Comparison of ENCODE assay signal across 9 cellular contexts in the genomic region with DNA sequence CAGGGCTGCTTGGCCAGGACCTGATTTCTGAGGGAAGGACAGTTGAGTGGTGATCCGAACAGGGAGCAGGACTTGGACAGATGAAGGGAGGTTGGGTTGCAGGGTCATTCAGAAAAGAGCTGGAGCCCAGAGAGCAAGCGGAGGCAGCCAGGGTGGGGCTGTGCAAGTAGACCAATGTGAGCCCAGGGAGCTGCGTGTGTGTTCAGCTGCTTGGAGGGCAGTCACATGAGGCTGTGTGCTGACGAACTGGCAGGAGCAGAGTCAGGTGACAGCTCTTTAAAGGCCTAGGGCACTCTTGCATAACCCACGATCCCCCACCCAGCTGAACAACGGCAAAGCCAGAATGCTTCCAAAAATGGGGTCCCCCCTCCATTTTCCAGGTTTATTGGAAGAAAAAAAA. TPM values are rescaled to one million over a fixed set of nuclear protein-coding genes. Genes with fewer than 3 reads are reported as not detected.
A peak's percentile ranks its signal among the peaks of the same experiment; 100 is the strongest.
DNase-seq lines count a peak whose midpoint lies in the region; ATAC-seq and TF ChIP-seq lines count a peak whose summit lies in the region.
"Had no signal": no experiment of that assay in that cellular context is flagged by ENCODE, and none has a peak within 500 bp of the region (broad histone marks: within the 10 kb centered on the region; RNA-seq: fewer than 3 reads in every experiment).

No MANE protein-coding gene starts in this region.

- intact Hi-C loops in naive thymus-derived CD4-positive, alpha-beta T cell (cut with micrococcal nuclease): no loop called here

- H3K36me3 ChIP-seq in naive thymus-derived CD4-positive, alpha-beta T cell (ENCODE audit: control insufficient read depth in 2 of 3, insufficient read depth in 3 of 3, low read length in 3 of 3): no peaks in the 10 kb centered on the region
- H3K36me3 ChIP-seq in endodermal cell (ENCODE audit: control insufficient read depth, insufficient read depth, low read length): no peaks in the 10 kb centered on the region

- H3K4me1 ChIP-seq in naive thymus-derived CD4-positive, alpha-beta T cell (ENCODE audit: control insufficient read depth in 2 of 2, insufficient read depth in 2 of 2, low read length in 2 of 2): no peaks in the 10 kb centered on the region
- H3K4me1 ChIP-seq in endodermal cell (ENCODE audit: control insufficient read depth, insufficient read depth, low read length): no peaks in the 10 kb centered on the region

- H3K9me3 Mint-ChIP-seq in naive thymus-derived CD4-positive, alpha-beta T cell: no peaks in the 10 kb centered on the region
- no peaks in the 10 kb centered on the region for H3K9me3 Mint-ChIP-seq in endodermal cell
- H3K9me3 Mint-ChIP-seq: activated T-helper 17 cell treated with anti-CD3 and anti-CD28 coated beads, Interleukin-2, amount 50 U/mL, for 72 hours had no signal

- no peaks in the 10 kb centered on the region for H3K36me3 Mint-ChIP-seq in naive thymus-derived CD4-positive, alpha-beta T cell
- H3K36me3 Mint-ChIP-seq in endodermal cell (ENCODE audit: low read depth): no peaks in the 10 kb centered on the region

- H3K4me3 ChIP-seq in naive thymus-derived CD4-positive, alpha-beta T cell (ENCODE audit: low read length): no peak overlapping the region
- H3K4me3 ChIP-seq in endodermal cell (ENCODE audit: low read length): no peak overlapping the region

- DNase-seq in AG20443 (ENCODE audit: low spot score) (peak; percentile 77), NCI-H2107 treated with DMSO at 0.1 percent for 48 hours (lab: John Stamatoyannopoulos, UW; ENCODE audit: unreplicated experiment) (peak; percentile 49), HK-2 (ENCODE audit: unreplicated experiment) (no peak), NCI-H1694 (lab: John Stamatoyannopoulos, UW) (no peak), endodermal cell (no peak)
- DNase-seq in naive thymus-derived CD4-positive, alpha-beta T cell: no peak
- DNase-seq in activated CD4-positive, alpha-beta T cell treated with anti-CD3 and anti-CD28 coated beads for 48 hours: no peak

- TF ChIP-seq CTCF in endodermal cell (conservative IDR thresholded peaks at IDR 0.05): no peak

- POLR2A ChIA-PET in naive thymus-derived CD4-positive, alpha-beta T cell (lab: Charles Lee): no interaction called here

- H3K9ac ChIP-seq in endodermal cell (ENCODE audit: extremely low read depth, low read length, poor library complexity, severe bottlenecking): no peak overlapping the region

- WGBS in endodermal cell (ENCODE audit: insufficient coverage in 1 of 2, insufficient read length in 1 of 2), 2 experiments: 74 to 85% methylated on average over 4 to 6 of the region's 6 CpGs

- peaks cover 0 to 5% of the 10 kb centered on the region in 2 donors for H3K27me3 ChIP-seq in naive thymus-derived CD4-positive, alpha-beta T cell (ENCODE audit: control insufficient read depth in 2 of 2, insufficient read depth in 2 of 2, low read length in 2 of 2)
- H3K27me3 ChIP-seq in endodermal cell (ENCODE audit: control insufficient read depth, insufficient read depth, low read length, poor library complexity, severe bottlenecking): peaks cover 92% of the 10 kb centered on the region

- CTCF ChIA-PET in naive thymus-derived CD4-positive, alpha-beta T cell (lab: Charles Lee): no interaction called here

- H3K4me3 Mint-ChIP-seq in naive thymus-derived CD4-positive, alpha-beta T cell: no peak overlapping the region
- H3K4me3 Mint-ChIP-seq in endodermal cell: no peak overlapping the region
- H3K4me3 Mint-ChIP-seq: activated T-helper 17 cell treated with anti-CD3 and anti-CD28 coated beads, Interleukin-2, amount 50 U/mL, for 72 hours had no signal

- H3K27ac Mint-ChIP-seq in naive thymus-derived CD4-positive, alpha-beta T cell: no peak overlapping the region
- no peak overlapping the region for H3K27ac Mint-ChIP-seq in endodermal cell
- H3K27ac Mint-ChIP-seq: activated T-helper 17 cell treated with anti-CD3 and anti-CD28 coated beads, Interleukin-2, amount 50 U/mL, for 72 hours had no signal

- ATAC-seq in esophagus mucosa: peak; percentile 54
- peak; percentile 23 for ATAC-seq in naive thymus-derived CD4-positive, alpha-beta T cell
- ATAC-seq: activated T-helper 17 cell treated with anti-CD3 and anti-CD28 coated beads, Interleukin-2, amount 50 U/mL, for 72 hours had no signal

- peaks cover 24 to 56% (median 36%) of the 10 kb centered on the region in 5 donors for H3K27me3 Mint-ChIP-seq in naive thymus-derived CD4-positive, alpha-beta T cell
- H3K27me3 Mint-ChIP-seq in endodermal cell (ENCODE audit: insufficient read depth): peaks cover 88% of the 10 kb centered on the region

- no peaks in the 10 kb centered on the region for H3K9me3 ChIP-seq in naive thymus-derived CD4-positive, alpha-beta T cell (ENCODE audit: control insufficient read depth in 2 of 3, low read length in 3 of 3)
- no peaks in the 10 kb centered on the region for H3K9me3 ChIP-seq in endodermal cell (ENCODE audit: control insufficient read depth, low read length)

- H3K4me1 Mint-ChIP-seq in naive thymus-derived CD4-positive, alpha-beta T cell: peaks cover 0 to 3% (median 0%) of the 10 kb centered on the region in 7 donors
- H3K4me1 Mint-ChIP-seq in endodermal cell: peaks cover 5% of the 10 kb centered on the region
- H3K4me1 Mint-ChIP-seq: activated T-helper 17 cell treated with anti-CD3 and anti-CD28 coated beads, Interleukin-2, amount 50 U/mL, for 72 hours had no signal

- H3K27ac ChIP-seq in naive thymus-derived CD4-positive, alpha-beta T cell (ENCODE audit: low read depth, low read length): no peak overlapping the region
- no peak overlapping the region for H3K27ac ChIP-seq in endodermal cell (ENCODE audit: low read depth, low read length)

RNA-seq across cellular contexts. Expression of gene MLPH, which starts 4.6 kb away (rescaled TPM):
- total RNA-seq in esophagus mucosa: 5.3 TPM
- not detected for total RNA-seq in naive thymus-derived CD4-positive, alpha-beta T cell
- not detected for polyA plus RNA-seq in naive thymus-derived CD4-positive, alpha-beta T cell
- total RNA-seq in endodermal cell: 1 to 10 TPM in 1 of 2 donors, under 1 TPM in 1; 0.75 to 1.0 TPM
- 1.1 TPM for polyA plus RNA-seq in endodermal cell (2013, experiment 1 of 2)
- polyA plus RNA-seq in endodermal cell (2013, experiment 2 of 2): 0.58 TPM
- total RNA-seq: activated T-helper 17 cell treated with anti-CD3 and anti-CD28 coated beads, Interleukin-2, amount 50 U/mL, for 72 hours had no signal

Comparison
In these comparisons a context has a peak if more than half of its experiments do, and no peak if none do; other contexts are left out.
1. DNase-seq: peak in AG20443 (single experiment) and NCI-H2107 treated with DMSO at 0.1 percent for 48 hours (single experiment); none in naive thymus-derived CD4-positive, alpha-beta T cell (0 of 9), HK-2 (single experiment), NCI-H1694 (single experiment), activated CD4-positive, alpha-beta T cell treated with anti-CD3 and anti-CD28 coated beads for 48 hours (single experiment) and endodermal cell (single experiment).